Comparison of ENCODE assay signal across 13 cellular contexts in the genomic region with DNA sequence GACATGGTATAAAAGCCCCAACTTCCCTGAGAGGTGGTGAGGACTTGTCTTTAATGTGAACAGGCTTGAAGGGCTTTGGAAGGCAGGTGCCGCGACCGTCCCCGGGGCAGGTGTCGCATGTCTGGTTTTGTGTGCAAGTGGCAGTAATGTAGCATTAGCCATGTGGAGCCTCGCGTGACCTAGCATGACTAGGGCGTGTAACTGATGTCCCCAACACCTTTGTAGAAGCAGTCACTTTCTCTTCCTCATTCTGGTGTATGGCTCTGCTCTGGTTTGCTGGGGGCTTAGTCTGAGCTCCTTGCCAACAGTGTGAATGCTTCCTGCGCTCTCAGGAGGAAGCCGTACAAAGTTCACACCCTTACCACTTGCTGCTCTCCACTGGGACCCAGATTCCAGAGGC.
A peak's percentile ranks its signal among the peaks of the same experiment; 100 is the strongest.
DNase-seq lines count a peak whose midpoint lies in the region; ATAC-seq and TF ChIP-seq lines count a peak whose summit lies in the region.
"Had no signal": no experiment of that assay in that cellular context is flagged by ENCODE, and none has a peak within 500 bp of the region (broad histone marks: within the 10 kb centered on the region; RNA-seq: fewer than 3 reads in every experiment).

No MANE protein-coding gene starts in this region.

- TF ChIP-seq CTCF in MCF 10A (IDR thresholded peaks at IDR 0.05; ENCODE audit: unreplicated experiment) (no peak), mammary epithelial cell (conservative IDR thresholded peaks at IDR 0.05 in 1 of 2, IDR thresholded peaks at IDR 0.05 in 1 of 2; ENCODE audit: extremely low read depth in 1 of 2, insufficient read depth in 1 of 2, low read depth in 1 of 2, low read length in 2 of 2) (no peak), transverse colon (IDR thresholded peaks at IDR 0.05) (no peak)

- intact Hi-C loops in MCF 10A (cut with micrococcal nuclease) = no loop called here
- intact Hi-C loops in mammary epithelial cell (cut with micrococcal nuclease) = no loop called here
- intact Hi-C loops in transverse colon (cut with DNase I; ENCODE audit: low total_unique reads) = no loop called here
- intact Hi-C loops in left cardiac atrium (cut with DNase I) = no loop called here

- H3K36me3 ChIP-seq in mammary epithelial cell (ENCODE audit: insufficient read depth, low read length) = no peaks in the 10 kb centered on the region
- no peaks in the 10 kb centered on the region for H3K36me3 ChIP-seq in transverse colon

- peaks cover 30% of the 10 kb centered on the region for H3K27me3 Mint-ChIP-seq in MCF 10A (ENCODE audit: insufficient read depth, unreplicated experiment)
- no peaks in the 10 kb centered on the region for H3K27me3 Mint-ChIP-seq in stimulated activated naive B cell treated with anti-CD40 and anti-IgM and Interleukin-4, amounts not matched to agents 10 μg/mL and 1 μg/mL and 100 μg/mL, for 72 hours

- TF ChIP-seq POLR2A in transverse colon (IDR thresholded peaks at IDR 0.05) = no peak

- H4K20me1 ChIP-seq in mammary epithelial cell (ENCODE audit: insufficient read depth, low read length) = no peaks in the 10 kb centered on the region

- ATAC-seq in HG02642 (IDR thresholded peaks at IDR 0.05; ENCODE audit: poor library complexity, unreplicated experiment) (peak; percentile 98), HG03565 (IDR thresholded peaks at IDR 0.05; ENCODE audit: unreplicated experiment) (peak; percentile 99), left cardiac atrium (no peak)
- peak; percentile 99 for ATAC-seq in stimulated activated naive B cell treated with anti-CD40 and anti-IgM and Interleukin-4, amounts not matched to agents 10 μg/mL and 1 μg/mL and 100 μg/mL, for 72 hours (replicated peaks)
- ATAC-seq: left ventricle myocardium superior had no signal

- H2AFZ ChIP-seq in mammary epithelial cell (ENCODE audit: low read depth, low read length) = no peak overlapping the region

- peak overlapping the region; percentile 62 for H3K27ac Mint-ChIP-seq in MCF 10A (ENCODE audit: low read depth, unreplicated experiment)
- peak overlapping the region; percentile 52 for H3K27ac Mint-ChIP-seq in stimulated activated naive B cell treated with anti-CD40 and anti-IgM and Interleukin-4, amounts not matched to agents 10 μg/mL and 1 μg/mL and 100 μg/mL, for 72 hours

- peaks cover 26% of the 10 kb centered on the region for H3K4me1 ChIP-seq in mammary epithelial cell (ENCODE audit: insufficient read depth, low read length)
- H3K4me1 ChIP-seq in transverse colon = no peaks in the 10 kb centered on the region

- in situ Hi-C loops in mammary epithelial cell (cut with MboI; ENCODE audit: low sequenced_read_pairs in 2 of 2) (loop anchor here in 1 of 2 donors (25.0 kb wide), 1 partner anchor 690 kb away; no protein-coding TSS in a partner anchor), transverse colon (cut with MboI; ENCODE audit: low pct_ligation_motif_present in 1 of 4, low pct_unique_long_range_greater_than_20kb in 1 of 4, low sequenced_read_pairs in 3 of 4) (no loop called here)

- POLR2A ChIA-PET in MCF 10A (lab: Yijun Ruan, JAX) = interaction anchor here (1.5 kb wide), 1 partner anchor 146 kb away, joined by 5 read pairs; the partner anchor contains the start of gene AMMECR1

- H3K9me3 Mint-ChIP-seq in MCF 10A (ENCODE audit: unreplicated experiment) = no peaks in the 10 kb centered on the region
- peaks cover 0 to 3% of the 10 kb centered on the region in 2 donors for H3K9me3 Mint-ChIP-seq in stimulated activated naive B cell treated with anti-CD40 and anti-IgM and Interleukin-4, amounts not matched to agents 10 μg/mL and 1 μg/mL and 100 μg/mL, for 72 hours

- H3K27ac ChIP-seq in mammary epithelial cell (ENCODE audit: insufficient read depth, low read depth, low read length) (no peak overlapping the region), transverse colon (no peak overlapping the region)

- CTCF ChIA-PET in MCF 10A (lab: Yijun Ruan, JAX) (interaction anchor here (0.6 to 1.5 kb wide), 2 partner anchors 11 to 36 kb away, joined by 3 to 5 read pairs; no protein-coding TSS in a partner anchor), mammary epithelial cell (lab: Charles Lee; ENCODE audit: low non-redundant PET) (no interaction called here)

- peaks cover 31% of the 10 kb centered on the region for H3K4me1 Mint-ChIP-seq in MCF 10A (ENCODE audit: insufficient read depth, unreplicated experiment)
- peaks cover 17 to 34% of the 10 kb centered on the region in 2 donors for H3K4me1 Mint-ChIP-seq in stimulated activated naive B cell treated with anti-CD40 and anti-IgM and Interleukin-4, amounts not matched to agents 10 μg/mL and 1 μg/mL and 100 μg/mL, for 72 hours

- dilution Hi-C loops in mammary epithelial cell (cut with HindIII; ENCODE audit: low sequenced_read_pairs) = no loop called here

- BruUV-seq in MCF 10A (replicated peaks; lab: Mats Ljungman, UMichigan) (no TSS peak), mammary epithelial cell (replicated peaks; lab: Mats Ljungman, UMichigan) (no TSS peak)

- peaks cover 34% of the 10 kb centered on the region for H3K36me3 Mint-ChIP-seq in MCF 10A (ENCODE audit: insufficient read depth, unreplicated experiment)
- H3K36me3 Mint-ChIP-seq in stimulated activated naive B cell treated with anti-CD40 and anti-IgM and Interleukin-4, amounts not matched to agents 10 μg/mL and 1 μg/mL and 100 μg/mL, for 72 hours = peaks cover 22 to 40% of the 10 kb centered on the region in 2 donors

- WGBS in mammary epithelial cell (ENCODE audit: low coverage, missing lambda C conversion rate) = 93% methylated on average over 9 of the region's 10 CpGs
- 93% methylated on average over 10 of the region's 10 CpGs; no CpG with 5 or more reads in 1 of the 2 donors for WGBS in transverse colon (ENCODE audit: low coverage in 1 of 2), 2 donors

- H3K4me3 ChIP-seq in mammary epithelial cell (replicated peaks in 1 of 3; ENCODE audit: insufficient read depth in 1 of 3, low read depth in 2 of 3, low read length in 3 of 3) (no peak overlapping the region), transverse colon (no peak overlapping the region)

- TF ChIP-seq EP300 in transverse colon (IDR thresholded peaks at IDR 0.05; ENCODE audit: low read depth) = no peak

- H3K9me3 ChIP-seq in mammary epithelial cell (replicated peaks; ENCODE audit: insufficient read depth, low read length) = no peaks in the 10 kb centered on the region
- no peaks in the 10 kb centered on the region for H3K9me3 ChIP-seq in transverse colon

- no peaks in the 10 kb centered on the region for H3K79me2 ChIP-seq in mammary epithelial cell (ENCODE audit: insufficient read depth, low read length)

- no peak overlapping the region for H3K9ac ChIP-seq in mammary epithelial cell (ENCODE audit: insufficient read depth, low read length)

- no peak overlapping the region for H3K4me2 ChIP-seq in mammary epithelial cell (ENCODE audit: insufficient read depth, low read depth, low read length)

- DNase-seq in MCF 10A (ENCODE audit: unreplicated experiment) (no peak), mammary epithelial cell (no peak), transverse colon (no peak), cortex of kidney (lab: John Stamatoyannopoulos, UW) (no peak), left cardiac atrium (no peak)
- peak; percentile 62 for DNase-seq in stimulated activated naive B cell treated with anti-CD40 and anti-IgM and Interleukin-4, amounts not matched to agents 10 μg/mL and 1 μg/mL and 100 μg/mL, for 72 hours
- DNase-seq: activated naive CD4-positive, alpha-beta T cell; left ventricle myocardium superior; NCI-H1417 treated with DMSO at 0.1 percent for 48 hours; small intestine; substantia nigra had no signal

- H3K27me3 ChIP-seq in mammary epithelial cell (ENCODE audit: insufficient read depth, low read length) (no peaks in the 10 kb centered on the region), transverse colon (no peaks in the 10 kb centered on the region)

- no peak overlapping the region for H3K4me3 Mint-ChIP-seq in MCF 10A (ENCODE audit: unreplicated experiment)
- H3K4me3 Mint-ChIP-seq in stimulated activated naive B cell treated with anti-CD40 and anti-IgM and Interleukin-4, amounts not matched to agents 10 μg/mL and 1 μg/mL and 100 μg/mL, for 72 hours = no peak overlapping the region

Comparison
In these comparisons a context has a peak if more than half of its experiments do, and no peak if none do; other contexts are left out.
1. ATAC-seq: peak in HG02642 (single experiment), HG03565 (single experiment) and stimulated activated naive B cell treated with anti-CD40 and anti-IgM and Interleukin-4, amounts not matched to agents 10 μg/mL and 1 μg/mL and 100 μg/mL, for 72 hours (2 of 2); none in left cardiac atrium (0 of 2).